In genomic region chr4:40299704-40300336, GRCh38 we compare ENCODE assay signal across 1 cellular context.
TF ChIP-seq lines count a peak whose summit lies in the region.

No MANE protein-coding gene starts in this region.

TF ChIP-seq in HCT116, 20 proteins besides CTCF, POLR2A, EP300 and RAD21 (continued from another document):
- no peak for TF ChIP-seq EZH2phosphoT487 (IDR thresholded peaks at IDR 0.05; ENCODE audit: borderline replicate concordance)
TF ChIP-seq in HCT116: peak in this region for 0.
